In the genomic region with DNA sequence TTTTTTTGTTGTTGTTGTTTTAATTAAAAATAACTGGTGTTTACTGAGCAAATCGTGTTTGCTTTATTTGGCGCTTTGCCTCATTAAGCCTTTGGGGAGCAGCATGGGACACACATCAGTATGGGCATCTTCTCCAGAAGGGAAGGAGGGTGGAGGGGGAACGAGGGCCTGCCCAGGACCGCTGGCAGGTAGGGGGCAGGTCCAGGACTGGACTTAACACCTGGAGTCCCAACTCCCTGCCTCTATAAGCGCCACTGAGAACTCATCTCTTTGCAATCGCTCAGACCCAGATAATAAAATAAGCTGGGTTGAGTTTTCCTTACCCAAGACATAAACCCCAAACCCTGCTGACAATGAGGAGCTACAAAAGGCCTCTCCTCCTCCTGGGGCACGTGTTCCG, we compare ENCODE assay signal across 8 cellular contexts. TPM values are rescaled to one million over a fixed set of nuclear protein-coding genes. Genes with fewer than 3 reads are reported as not detected.
A peak's percentile ranks its signal among the peaks of the same experiment; 100 is the strongest.
DNase-seq lines count a peak whose midpoint lies in the region; ATAC-seq and TF ChIP-seq lines count a peak whose summit lies in the region.

No MANE protein-coding gene starts in this region.

- H3K4me3 ChIP-seq in cardiac muscle cell (no peak overlapping the region), mesenchymal stem cell (ENCODE audit: insufficient read depth in 1 of 2, low read depth in 1 of 2, low read length in 2 of 2) (peak overlapping the region in 1 of 2 experiments; percentile 75), upper lobe of right lung (peak overlapping the region; percentile 44)

- no peak overlapping the region for H3K4ac ChIP-seq in mesenchymal stem cell (ENCODE audit: low read depth in 1 of 2, low read length in 2 of 2)

- H3K9me3 ChIP-seq in cardiac muscle cell (ENCODE audit: low read depth): no peaks in the 10 kb centered on the region
- no peaks in the 10 kb centered on the region for H3K9me3 ChIP-seq in mesenchymal stem cell (ENCODE audit: control insufficient read depth, low read length)
- no peaks in the 10 kb centered on the region for H3K9me3 ChIP-seq in upper lobe of right lung

- TF ChIP-seq CTCF in cardiac muscle cell (IDR thresholded peaks at IDR 0.05; ENCODE audit: low read depth, low read length) (no peak), upper lobe of right lung (IDR thresholded peaks at IDR 0.05) (no peak)

- no peaks in the 10 kb centered on the region for H3K79me1 ChIP-seq in mesenchymal stem cell (replicated peaks; ENCODE audit: low read length, poor library complexity, severe bottlenecking)

- H3K18ac ChIP-seq in mesenchymal stem cell (ENCODE audit: low read depth in 1 of 2, low read length in 2 of 2): peak overlapping the region in 1 of 2 experiments; percentile 69

- peaks cover 34% of the 10 kb centered on the region for H3K4me1 ChIP-seq in cardiac muscle cell (ENCODE audit: low read depth)
- peaks cover 16% of the 10 kb centered on the region for H3K4me1 ChIP-seq in mesenchymal stem cell (ENCODE audit: control insufficient read depth, insufficient read depth, low read depth, low read length)
- H3K4me1 ChIP-seq in upper lobe of right lung: peaks cover 88% of the 10 kb centered on the region

- WGBS in adipose tissue, 3 donors: 48 to 61% (median 50%) methylated on average over 8 of the region's 8 CpGs
- 58% methylated on average over 7 of the region's 8 CpGs for WGBS in mesenchymal stem cell

- peak overlapping the region; percentile 19 for H4K8ac ChIP-seq in mesenchymal stem cell (ENCODE audit: low read length)

- no peak for ATAC-seq in upper lobe of right lung
- ATAC-seq in GM21390 (IDR thresholded peaks at IDR 0.05; ENCODE audit: unreplicated experiment): no peak

- no peak overlapping the region for H2BK120ac ChIP-seq in mesenchymal stem cell (ENCODE audit: low read depth, low read length)

- H2BK5ac ChIP-seq in mesenchymal stem cell (ENCODE audit: low read depth, low read length, poor library complexity, severe bottlenecking): no peak overlapping the region

- DNase-seq in cardiac muscle cell (ENCODE audit: low read depth in 1 of 2, low spot score in 1 of 2) (no peak), cardiac septum (ENCODE audit: low spot score) (no peak), mesenchymal stem cell (no peak), upper lobe of right lung (no peak), islet precursor cell (no peak), COLO829 (ENCODE audit: low spot score) (no peak)

- H3K9ac ChIP-seq in mesenchymal stem cell (ENCODE audit: low read length): peak overlapping the region; percentile 53

- no peak overlapping the region for H2BK15ac ChIP-seq in mesenchymal stem cell (ENCODE audit: low read depth, poor library complexity, severe bottlenecking)

- intact Hi-C loops in cardiac septum (cut with DNase I) (no loop called here), upper lobe of right lung (cut with DNase I) (no loop called here)

- H2AK5ac ChIP-seq in mesenchymal stem cell (ENCODE audit: low read length, severe bottlenecking): peak overlapping the region; percentile 61

- H4K91ac ChIP-seq in mesenchymal stem cell (ENCODE audit: low read length): peak overlapping the region; percentile 23

- H3K27me3 ChIP-seq in cardiac muscle cell: no peaks in the 10 kb centered on the region
- peaks cover 54 to 90% of the 10 kb centered on the region in 2 experiments for H3K27me3 ChIP-seq in mesenchymal stem cell (ENCODE audit: control insufficient read depth in 1 of 2, insufficient read depth in 1 of 2, low read length in 2 of 2)
- H3K27me3 ChIP-seq in upper lobe of right lung: no peaks in the 10 kb centered on the region

- H3K14ac ChIP-seq in mesenchymal stem cell (ENCODE audit: low read length in 2 of 2): no peak overlapping the region

- H3K36me3 ChIP-seq in cardiac muscle cell (no peaks in the 10 kb centered on the region), mesenchymal stem cell (ENCODE audit: control insufficient read depth in 1 of 2, insufficient read depth in 2 of 2, low read depth in 1 of 2, low read length in 2 of 2) (no peaks in the 10 kb centered on the region), upper lobe of right lung (no peaks in the 10 kb centered on the region)

- H2BK12ac ChIP-seq in mesenchymal stem cell (ENCODE audit: low read length in 2 of 2): peak overlapping the region in 1 of 2 experiments; percentile 67

- H3K23ac ChIP-seq in mesenchymal stem cell (ENCODE audit: low read length in 2 of 2): no peak overlapping the region

- no peak overlapping the region for H2AFZ ChIP-seq in mesenchymal stem cell (ENCODE audit: low read depth, low read length)

- H3K27ac ChIP-seq in cardiac muscle cell (peak overlapping the region; percentile 72), adipose tissue (ENCODE audit: low read depth, low read length) (peak overlapping the region; percentile 23), mesenchymal stem cell (ENCODE audit: low read length, poor library complexity, severe bottlenecking) (no peak overlapping the region), upper lobe of right lung (peak overlapping the region; percentile 80)

- no peak overlapping the region for H3K4me2 ChIP-seq in mesenchymal stem cell (ENCODE audit: low read length, poor library complexity, severe bottlenecking)

RNA-seq across cellular contexts. Expression of gene ABCG1, which starts 15.1 kb away (rescaled TPM):
- total RNA-seq in cardiac muscle cell (4.9 and 5.4 TPM in 2 replicates), cardiac septum (6.3 TPM), upper lobe of right lung (62.6 TPM)
- polyA plus RNA-seq in cardiac muscle cell (2.6 and 4.0 TPM in 2 replicates), adipose tissue (10 to 100 TPM in 2 of 3 donors, 1 to 10 TPM in 1; 3.4 to 11.2 (median 10.9) TPM)
- polyA plus RNA-seq in mesenchymal stem cell (2013, experiment 1 of 2): 3.1 TPM
- 3.1 TPM for polyA plus RNA-seq in mesenchymal stem cell (2013, experiment 2 of 2)
